8 cellular contexts compared by ENCODE assay signal in genomic region chr18:23503967-23504352, GRCh38. TPM values are rescaled to one million over a fixed set of nuclear protein-coding genes. Genes with fewer than 3 reads are reported as not detected.
DNase-seq lines count a peak whose midpoint lies in the region; ATAC-seq lines count a peak whose summit lies in the region.

No MANE protein-coding gene starts in this region.

- peak overlapping the region; percentile 76 for H3K27ac Mint-ChIP-seq in activated CD8-positive, alpha-beta T cell treated with anti-CD3 and anti-CD28 coated beads, Interleukin-2, amount 10 ng/mL, durations not matched to agents 7 days and 5 days

- peaks cover 4 to 9% of the 10 kb centered on the region in 2 donors for H3K36me3 ChIP-seq in stomach smooth muscle (ENCODE audit: control insufficient read depth in 2 of 2, insufficient read depth in 2 of 2, low read length in 2 of 2)

- peak overlapping the region; percentile 97 for H3K4me3 Mint-ChIP-seq in activated CD8-positive, alpha-beta T cell treated with anti-CD3 and anti-CD28 coated beads, Interleukin-2, amount 10 ng/mL, durations not matched to agents 7 days and 5 days

- no peaks in the 10 kb centered on the region for H3K27me3 ChIP-seq in stomach smooth muscle (ENCODE audit: control insufficient read depth in 1 of 2, insufficient read depth in 2 of 2, low read length in 2 of 2)

- H3K9me3 ChIP-seq in stomach smooth muscle (ENCODE audit: control insufficient read depth in 2 of 2, low read length in 2 of 2): no peaks in the 10 kb centered on the region

- H3K4me3 ChIP-seq in iPS-11a (ENCODE audit: low read depth, low read length) (peak overlapping the region; percentile 72), stomach smooth muscle (ENCODE audit: low read length in 2 of 2) (peak overlapping the region; percentile 63 to 90)

- no peaks in the 10 kb centered on the region for H3K9me3 Mint-ChIP-seq in activated CD8-positive, alpha-beta T cell treated with anti-CD3 and anti-CD28 coated beads, Interleukin-2, amount 10 ng/mL, durations not matched to agents 7 days and 5 days (ENCODE audit: insufficient read depth)

- no peak overlapping the region for H3K27ac ChIP-seq in stomach smooth muscle (ENCODE audit: low read length)

- H3K9ac ChIP-seq in stomach smooth muscle (ENCODE audit: low read length in 2 of 2): peak overlapping the region; percentile 80 to 84

- H3K27me3 Mint-ChIP-seq in activated CD8-positive, alpha-beta T cell treated with anti-CD3 and anti-CD28 coated beads, Interleukin-2, amount 10 ng/mL, durations not matched to agents 7 days and 5 days (ENCODE audit: low read depth): no peaks in the 10 kb centered on the region

- H3K4me1 Mint-ChIP-seq in activated CD8-positive, alpha-beta T cell treated with anti-CD3 and anti-CD28 coated beads, Interleukin-2, amount 10 ng/mL, durations not matched to agents 7 days and 5 days (ENCODE audit: low read depth): peaks cover 57% of the 10 kb centered on the region

- POLR2A ChIA-PET in activated CD8-positive, alpha-beta T cell treated with anti-CD3 and anti-CD28 coated beads, Interleukin-2, amount 10 ng/mL, durations not matched to agents 7 days and 5 days (lab: Charles Lee): interaction anchor here (1.0 to 2.0 kb wide), 2 partner anchors 16 to 51 kb away, joined by 4 to 9 read pairs; partner anchors contain the start of gene RIOK3

- peaks cover 37% of the 10 kb centered on the region for H3K36me3 Mint-ChIP-seq in activated CD8-positive, alpha-beta T cell treated with anti-CD3 and anti-CD28 coated beads, Interleukin-2, amount 10 ng/mL, durations not matched to agents 7 days and 5 days (ENCODE audit: low read depth)

- CTCF ChIA-PET in activated CD8-positive, alpha-beta T cell treated with anti-CD3 and anti-CD28 coated beads, Interleukin-2, amount 10 ng/mL, durations not matched to agents 7 days and 5 days (lab: Charles Lee): interaction anchor here (1.7 to 6.3 kb wide), 3 partner anchors 12 to 18 kb away, joined by 6 to 42 read pairs (median 13); no protein-coding TSS in a partner anchor

- H3K4me1 ChIP-seq in stomach smooth muscle (ENCODE audit: control insufficient read depth, insufficient read depth, low read length): peaks cover 19% of the 10 kb centered on the region

- ATAC-seq in activated CD8-positive, alpha-beta T cell treated with anti-CD3 and anti-CD28 coated beads, Interleukin-2, amount 10 ng/mL, durations not matched to agents 7 days and 5 days: no peak
- ATAC-seq in HG03520 (IDR thresholded peaks at IDR 0.05; ENCODE audit: unreplicated experiment) (no peak), HG02798 (IDR thresholded peaks at IDR 0.05; ENCODE audit: poor library complexity, unreplicated experiment) (no peak), left lobe of liver (no peak)

- DNase-seq in NCI-H748 (lab: John Stamatoyannopoulos, UW; ENCODE audit: unreplicated experiment) (peak; percentile 43), NCI-H748 treated with DMSO at 0.1 percent for 48 hours (lab: John Stamatoyannopoulos, UW) (no peak), left lobe of liver (ENCODE audit: low spot score) (no peak)
- DNase-seq in activated CD8-positive, alpha-beta T cell treated with anti-CD3 and anti-CD28 coated beads, Interleukin-2, amount 10 ng/mL, durations not matched to agents 7 days and 5 days: peak; percentile 29

RNA-seq across cellular contexts. Expression of gene RMC1, which starts 0.6 kb away (rescaled TPM):
- 10 to 100 TPM; 47.6 to 48.3 TPM for total RNA-seq in activated CD8-positive, alpha-beta T cell treated with anti-CD3 and anti-CD28 coated beads, Interleukin-2, amount 10 ng/mL, durations not matched to agents 7 days and 5 days
- 18.0 TPM for total RNA-seq in left lobe of liver

RNA-seq across cellular contexts. Expression of gene RIOK3, which starts 50.9 kb away (rescaled TPM):
- total RNA-seq in activated CD8-positive, alpha-beta T cell treated with anti-CD3 and anti-CD28 coated beads, Interleukin-2, amount 10 ng/mL, durations not matched to agents 7 days and 5 days: 10 to 100 TPM; 53.6 to 69.3 TPM
- total RNA-seq in left lobe of liver: 41.0 TPM

Comparison
In these comparisons a context has a peak if more than half of its experiments do, and no peak if none do; other contexts are left out.
1. DNase-seq: peak in NCI-H748 (single experiment) and activated CD8-positive, alpha-beta T cell treated with anti-CD3 and anti-CD28 coated beads, Interleukin-2, amount 10 ng/mL, durations not matched to agents 7 days and 5 days (single experiment); none in NCI-H748 treated with DMSO at 0.1 percent for 48 hours (single experiment) and left lobe of liver (single experiment).